9 cellular contexts compared by ENCODE assay signal in genomic region chr17:37791434-37791833, GRCh38. TPM values are rescaled to one million over a fixed set of nuclear protein-coding genes. Genes with fewer than 3 reads are reported as not detected.
DNase-seq lines count a peak whose midpoint lies in the region; ATAC-seq, FAIRE-seq and TF ChIP-seq lines count a peak whose summit lies in the region.
"Had no signal": no experiment of that assay in that cellular context is flagged by ENCODE, and none has a peak within 500 bp of the region (broad histone marks: within the 10 kb centered on the region; RNA-seq: fewer than 3 reads in every experiment).

No MANE protein-coding gene starts in this region.

- H3F3A ChIP-seq in GM23248 (ENCODE audit: insufficient read depth) = no peaks in the 10 kb centered on the region

- H3K27ac Mint-ChIP-seq in CD4-positive, alpha-beta T cell = no peak overlapping the region
- H3K27ac Mint-ChIP-seq: naive thymus-derived CD8-positive, alpha-beta T cell had no signal

- 26 to 29% methylated on average over 8 of the region's 8 CpGs for WGBS in GM23248 (ENCODE audit: low coverage in 1 of 2, low lambda C conversion rate in 2 of 2, missing lambda C conversion rate in 2 of 2), 2 experiments

- DNase-seq in CD4-positive, alpha-beta T cell = peak in 2 of 10 experiments; percentile 7 to 8
- peak; percentile 40 for DNase-seq in GM23248
- peak; percentile 67 for DNase-seq in RPMI8226
- peak; percentile 73 for DNase-seq in colonic mucosa
- no peak for DNase-seq in frontal cortex (ENCODE audit: low spot score in 2 of 2)
- DNase-seq in NCI-H446 treated with DMSO at 0.1 percent for 48 hours (lab: John Stamatoyannopoulos, UW) = no peak

- H3K4me2 ChIP-seq in GM23248 (ENCODE audit: unreplicated experiment) = no peak overlapping the region

- H3K4me3 Mint-ChIP-seq in CD4-positive, alpha-beta T cell = no peak overlapping the region
- H3K4me3 Mint-ChIP-seq: naive thymus-derived CD8-positive, alpha-beta T cell had no signal

- ATAC-seq in CD4-positive, alpha-beta T cell (ENCODE audit: poor library complexity) = no peak
- ATAC-seq in GM19452 (IDR thresholded peaks at IDR 0.05; ENCODE audit: unreplicated experiment) = no peak

- in situ Hi-C loops in GM23248 (cut with MboI) = no loop called here

- no peaks in the 10 kb centered on the region for H3K36me3 ChIP-seq in GM23248 (ENCODE audit: low read depth)
- H3K36me3 ChIP-seq in colonic mucosa = no peaks in the 10 kb centered on the region
- H3K36me3 ChIP-seq in neutrophil = no peaks in the 10 kb centered on the region

- no peaks in the 10 kb centered on the region for H3K4me1 Mint-ChIP-seq in CD4-positive, alpha-beta T cell (ENCODE audit: low read depth)
- H3K4me1 Mint-ChIP-seq: naive thymus-derived CD8-positive, alpha-beta T cell had no signal

- H3K36me3 Mint-ChIP-seq in CD4-positive, alpha-beta T cell (ENCODE audit: low read depth) = no peaks in the 10 kb centered on the region
- H3K36me3 Mint-ChIP-seq: naive thymus-derived CD8-positive, alpha-beta T cell had no signal

- TF ChIP-seq CTCF in CD4-positive, alpha-beta T cell (IDR thresholded peaks at IDR 0.05) = peak; percentile 49
- TF ChIP-seq CTCF in colonic mucosa (IDR thresholded peaks at IDR 0.05) (peak; percentile 57), neutrophil (IDR thresholded peaks at IDR 0.05) (peak; percentile 38)

- H3K27me3 Mint-ChIP-seq in CD4-positive, alpha-beta T cell = peaks cover 60% of the 10 kb centered on the region

- POLR2A ChIA-PET in CD4-positive, alpha-beta T cell (lab: Charles Lee) = no interaction called here

- no peak for FAIRE-seq in frontal cortex (lab: Jason Lieb, UNC)

- no peaks in the 10 kb centered on the region for H3K9me2 ChIP-seq in GM23248 (ENCODE audit: insufficient read depth)

- intact Hi-C loops in CD4-positive, alpha-beta T cell (cut with DNase I, micrococcal nuclease) = loop anchor here (1.0 to 2.0 kb wide), 2 partner anchors 90 to 265 kb away; no protein-coding TSS in a partner anchor
- intact Hi-C loops in colonic mucosa (cut with DNase I) = loop anchor here (5.0 kb wide), 1 partner anchor 89 kb away; no protein-coding TSS in a partner anchor

- no peak overlapping the region for H2AFZ ChIP-seq in GM23248

- H3K9me3 Mint-ChIP-seq in CD4-positive, alpha-beta T cell = no peaks in the 10 kb centered on the region
- H3K9me3 Mint-ChIP-seq: naive thymus-derived CD8-positive, alpha-beta T cell had no signal

- H3K27ac ChIP-seq in CD4-positive, alpha-beta T cell (ENCODE audit: low read depth, low read length) = no peak overlapping the region
- H3K27ac ChIP-seq in GM23248 (no peak overlapping the region), colonic mucosa (no peak overlapping the region), neutrophil (no peak overlapping the region)

- no peaks in the 10 kb centered on the region for H4K20me1 ChIP-seq in GM23248 (ENCODE audit: insufficient read depth)

- H3K9ac ChIP-seq in GM23248 (no peak overlapping the region), colonic mucosa (ENCODE audit: low read depth in 2 of 2, low read length in 2 of 2) (no peak overlapping the region)

- CTCF ChIA-PET in CD4-positive, alpha-beta T cell (lab: Charles Lee) = interaction anchor here (2.1 kb wide), 1 partner anchor 11 kb away, joined by 6 read pairs; no protein-coding TSS in a partner anchor

- H3K4me1 ChIP-seq in GM23248 (ENCODE audit: insufficient read depth) = no peaks in the 10 kb centered on the region
- peaks cover 10% of the 10 kb centered on the region for H3K4me1 ChIP-seq in colonic mucosa
- no peaks in the 10 kb centered on the region for H3K4me1 ChIP-seq in neutrophil (ENCODE audit: control insufficient read depth in 1 of 2, insufficient read depth in 1 of 2, low read depth in 1 of 2, low read length in 1 of 2)

- no peaks in the 10 kb centered on the region for H3K9me3 ChIP-seq in CD4-positive, alpha-beta T cell (ENCODE audit: control insufficient read depth, low read length)
- no peaks in the 10 kb centered on the region for H3K9me3 ChIP-seq in GM23248 (ENCODE audit: low read depth)
- H3K9me3 ChIP-seq in colonic mucosa = no peaks in the 10 kb centered on the region
- no peaks in the 10 kb centered on the region for H3K9me3 ChIP-seq in neutrophil

- peaks cover 9% of the 10 kb centered on the region for H3K27me3 ChIP-seq in CD4-positive, alpha-beta T cell (ENCODE audit: control insufficient read depth, insufficient read depth, low read length)
- H3K27me3 ChIP-seq in GM23248 (replicated peaks; ENCODE audit: insufficient read depth) (peaks cover 30% of the 10 kb centered on the region; the same call in 1 of the 2 replicates), colonic mucosa (no peaks in the 10 kb centered on the region), neutrophil (peaks cover 29% of the 10 kb centered on the region)

- H3K4me3 ChIP-seq in GM23248 (no peak overlapping the region), colonic mucosa (no peak overlapping the region), neutrophil (ENCODE audit: low read depth in 1 of 2, low read length in 1 of 2) (no peak overlapping the region)

- no peaks in the 10 kb centered on the region for H3K79me2 ChIP-seq in GM23248 (ENCODE audit: insufficient read depth)

RNA-seq across cellular contexts. Expression of gene HNF1B, which starts 46.6 kb away (rescaled TPM):
- total RNA-seq in CD4-positive, alpha-beta T cell = not detected
- total RNA-seq in GM23248 (2014; rRNA removed; shearing (Covaris generic)) = not detected in 2 replicates
- polyA plus RNA-seq in GM23248 (2016; fragmentation: Nextera tagmentation; extraction: Ambion mirVana) = not detected in 2 replicates
- total RNA-seq in colonic mucosa (10 to 100 TPM; 28.0 to 34.8 TPM), frontal cortex (not detected)
- total RNA-seq: naive thymus-derived CD8-positive, alpha-beta T cell had no signal
- polyA plus RNA-seq: naive thymus-derived CD8-positive, alpha-beta T cell had no signal

Comparison
In these comparisons a context has a peak if more than half of its experiments do, and no peak if none do; other contexts are left out.
1. DNase-seq: peak in GM23248 (single experiment), RPMI8226 (single experiment) and colonic mucosa (single experiment); none in frontal cortex (0 of 2) and NCI-H446 treated with DMSO at 0.1 percent for 48 hours (single experiment).
2. RNA of gene HNF1B, which starts 46.6 kb away (total RNA-seq): 28.0 to 34.8 TPM in colonic mucosa; not detected in CD4-positive, alpha-beta T cell, not detected in GM23248 and not detected in frontal cortex (single experiment); every median in the first group is over 10 times any median in the second.
3. Peak in every context shown above with its lines, with median percentiles within 50 percentile points of each other: CTCF ChIP-seq.